In genomic region chr15:92902020-92902419, GRCh38 we compare ENCODE assay signal across 8 cellular contexts. TPM values are rescaled to one million over a fixed set of nuclear protein-coding genes. Genes with fewer than 3 reads are reported as not detected.
DNase-seq lines count a peak whose midpoint lies in the region; ATAC-seq and TF ChIP-seq lines count a peak whose summit lies in the region.

No MANE protein-coding gene starts in this region.

- peaks cover 21 to 61% of the 10 kb centered on the region in 2 donors for H3K4me1 ChIP-seq in adrenal gland (replicated peaks in 1 of 2)
- H3K4me1 ChIP-seq in left lung = peaks cover 20 to 65% of the 10 kb centered on the region in 2 donors
- peaks cover 23 to 27% of the 10 kb centered on the region in 2 donors for H3K4me1 ChIP-seq in thyroid gland

- peaks cover 8% of the 10 kb centered on the region for H3K9me3 Mint-ChIP-seq in activated T-cell treated with anti-CD3 and anti-CD28 coated beads, Interleukin-2, amount 50 U/mL, for 4 hours

- H3K36me3 ChIP-seq in adrenal gland (replicated peaks in 1 of 2) = peaks cover 0 to 12% of the 10 kb centered on the region in 2 donors
- peaks cover 0 to 20% of the 10 kb centered on the region in 2 donors for H3K36me3 ChIP-seq in left lung
- H3K36me3 ChIP-seq in thyroid gland = no peaks in the 10 kb centered on the region

- no peaks in the 10 kb centered on the region for H3K27me3 ChIP-seq in adrenal gland
- H3K27me3 ChIP-seq in left lung = no peaks in the 10 kb centered on the region
- H3K27me3 ChIP-seq in thyroid gland = no peaks in the 10 kb centered on the region

- ATAC-seq in activated T-cell treated with anti-CD3 and anti-CD28 coated beads, Interleukin-2, amount 50 U/mL, for 4 hours = no peak
- ATAC-seq in left lung = no peak

- 0 to 4% (median 1%) methylated on average over 2 of the region's 2 CpGs for WGBS in adrenal gland, 4 donors
- 0% methylated on average over 2 of the region's 2 CpGs for WGBS in thyroid gland, 2 donors

- peaks cover 42% of the 10 kb centered on the region for H3K36me3 Mint-ChIP-seq in activated T-cell treated with anti-CD3 and anti-CD28 coated beads, Interleukin-2, amount 50 U/mL, for 4 hours (ENCODE audit: insufficient read depth)

- H3K4me3 Mint-ChIP-seq in activated T-cell treated with anti-CD3 and anti-CD28 coated beads, Interleukin-2, amount 50 U/mL, for 4 hours = peak overlapping the region; percentile 86

- H3K4me3 ChIP-seq in adrenal gland = peak overlapping the region in 2 of 4 donors; percentile 58 to 75
- H3K4me3 ChIP-seq in left lung = peak overlapping the region; percentile 40 to 62
- H3K4me3 ChIP-seq in thyroid gland (replicated peaks in 1 of 3) = peak overlapping the region; percentile 10 to 43 (median 41)

- in situ Hi-C loops in GM13977 (cut with MboI; ENCODE audit: low pct_unique_long_range_greater_than_20kb, low sequenced_read_pairs, unreplicated experiment) = loop anchor here (5.0 kb wide), 1 partner anchor 95 kb away; no protein-coding TSS in a partner anchor

- intact Hi-C loops in adrenal gland (cut with DNase I) = no loop called here
- intact Hi-C loops in left lung (cut with DNase I) = no loop called here
- intact Hi-C loops in thyroid gland (cut with DNase I) = no loop called here

- H3K27ac ChIP-seq in adrenal gland = peak overlapping the region; percentile 94 to 99 (median 98)
- peak overlapping the region; percentile 98 to 99 for H3K27ac ChIP-seq in left lung
- peak overlapping the region; percentile 98 to 100 (median 98) for H3K27ac ChIP-seq in thyroid gland

- no peak for TF ChIP-seq POLR2A in adrenal gland (IDR thresholded peaks at IDR 0.05)
- TF ChIP-seq POLR2A in thyroid gland (IDR thresholded peaks at IDR 0.05) = no peak

- no peak for TF ChIP-seq CTCF in adrenal gland (IDR thresholded peaks at IDR 0.05)
- TF ChIP-seq CTCF in left lung (IDR thresholded peaks at IDR 0.05) = no peak
- no peak for TF ChIP-seq CTCF in thyroid gland (IDR thresholded peaks at IDR 0.05)
- TF ChIP-seq CTCF in GM13977 (IDR thresholded peaks at IDR 0.05; ENCODE audit: extremely low read depth, insufficient read depth, missing control alignments) = no peak

- DNase-seq in activated T-cell treated with anti-CD3 and anti-CD28 coated beads, Interleukin-2, amount 50 U/mL, for 4 hours = no peak
- no peak for DNase-seq in activated T-cell treated with anti-CD3 and anti-CD28 coated beads, Interleukin-2, amount 50 U/mL, for 1 hour
- DNase-seq in adrenal gland (no peak), left lung (no peak), thyroid gland (no peak), SK-N-DZ (ENCODE audit: low spot score) (no peak), NCI-H2171 (lab: John Stamatoyannopoulos, UW) (no peak), GM13977 (ENCODE audit: low spot score) (no peak)

- no peaks in the 10 kb centered on the region for H3K27me3 Mint-ChIP-seq in activated T-cell treated with anti-CD3 and anti-CD28 coated beads, Interleukin-2, amount 50 U/mL, for 4 hours (ENCODE audit: low read depth)

- H3K9me3 ChIP-seq in adrenal gland (replicated peaks in 1 of 3) (no peaks in the 10 kb centered on the region), left lung (no peaks in the 10 kb centered on the region), thyroid gland (no peaks in the 10 kb centered on the region)

- H3K4me1 Mint-ChIP-seq in activated T-cell treated with anti-CD3 and anti-CD28 coated beads, Interleukin-2, amount 50 U/mL, for 4 hours (ENCODE audit: low read depth) = peaks cover 55% of the 10 kb centered on the region

RNA-seq across cellular contexts. Expression of gene CHD2, which starts 1.9 kb away (rescaled TPM):
- total RNA-seq in activated T-cell treated with anti-CD3 and anti-CD28 coated beads, Interleukin-2, amount 50 U/mL, for 4 hours = 10 to 100 TPM; 58.0 to 67.7 (median 59.7) TPM
- total RNA-seq in adrenal gland (100 to 1,000 TPM in 2 of 8 donors, 10 to 100 TPM in 6; 41.3 to 115 (median 83.1) TPM), left lung (100 to 1,000 TPM; 128 to 135 TPM), thyroid gland (100 to 1,000 TPM; 149 to 299 (median 213) TPM)
- 10 to 100 TPM; 40.1 to 60.2 (median 50.3) TPM for polyA plus RNA-seq in adrenal gland
- polyA plus RNA-seq in SK-N-DZ (2014; cell fraction: cytosol; rRNA removed) = 31.4 and 38.8 TPM in 2 replicates
- polyA plus RNA-seq in SK-N-DZ (2014; cell fraction: nucleus; rRNA removed) = 60.9 and 82.1 TPM in 2 replicates
